Comparison of ENCODE assay signal across 1 cellular context in genomic region chr20:34516038-34516873, GRCh38.
TF ChIP-seq lines count a peak whose summit lies in the region.

Gene DYNLRB1, plus strand, starts transcription at chr20:34516422. Its CDS starts 37 bp downstream, at chr20:34516459.

TF ChIP-seq in HepG2, 621 proteins besides CTCF, POLR2A, EP300 and RAD21 (continued from another document and continues in another):
- TF ChIP-seq ERF (CRISPR knock-in tag; IDR thresholded peaks at IDR 0.05) (peak; percentile 99), CEBPB (IDR thresholded peaks at IDR 0.05; ENCODE audit: borderline replicate concordance, low read depth, low read length) (no peak), ZNF362 (CRISPR knock-in tag; IDR thresholded peaks at IDR 0.05; ENCODE audit: borderline replicate concordance) (peak; percentile 26; the same call in 1 of the 2 replicates), RELA (CRISPR knock-in tag; IDR thresholded peaks at IDR 0.05) (no peak; the same call in none of the 2 replicates), ZNF773 (CRISPR knock-in tag; IDR thresholded peaks at IDR 0.05; ENCODE audit: borderline replicate concordance) (0 out of 2 replicates have a peak, but pooled peaks have one; percentile 34), ZNF75D (CRISPR knock-in tag; IDR thresholded peaks at IDR 0.05; ENCODE audit: borderline replicate concordance) (peak; percentile 12; the same call in 1 of the 2 replicates), AHR (CRISPR knock-in tag; IDR thresholded peaks at IDR 0.05) (peak; percentile 91), MIER3 (CRISPR knock-in tag; IDR thresholded peaks at IDR 0.05; ENCODE audit: borderline replicate concordance) (peak; percentile 72), CSRNP2 (CRISPR knock-in tag; conservative IDR thresholded peaks at IDR 0.05; ENCODE audit: low read depth) (no peak), POGZ (CRISPR knock-in tag; IDR thresholded peaks at IDR 0.05) (peak; percentile 86), BATF2 (CRISPR knock-in tag; IDR thresholded peaks at IDR 0.05) (no peak), ZNF839 (CRISPR knock-in tag; IDR thresholded peaks at IDR 0.05; ENCODE audit: borderline replicate concordance) (no peak), GTF2F1 (IDR thresholded peaks at IDR 0.05; ENCODE audit: low read length) (0 out of 2 replicates have a peak, but pooled peaks have one; percentile 21), ZNF816 (CRISPR knock-in tag; IDR thresholded peaks at IDR 0.05; ENCODE audit: borderline replicate concordance) (peak; percentile 92), ZNF234 (CRISPR knock-in tag; conservative IDR thresholded peaks at IDR 0.05) (0 out of 2 replicates have a peak, but pooled peaks have one; percentile 39), SUZ12 (IDR thresholded peaks at IDR 0.05; ENCODE audit: low read depth, low read length) (no peak), ZNF235 (CRISPR knock-in tag; IDR thresholded peaks at IDR 0.05; ENCODE audit: borderline replicate concordance) (0 out of 2 replicates have a peak, but pooled peaks have one; percentile 59), SRY (CRISPR knock-in tag; IDR thresholded peaks at IDR 0.05) (peak; percentile 90; the same call in 1 of the 2 replicates), ZNF724P (CRISPR knock-in tag; IDR thresholded peaks at IDR 0.05; ENCODE audit: borderline replicate concordance) (no peak), RXRB (CRISPR knock-in tag; IDR thresholded peaks at IDR 0.05; ENCODE audit: borderline replicate concordance) (peak; percentile 55; the same call in 1 of the 2 replicates), MED8 (CRISPR knock-in tag; IDR thresholded peaks at IDR 0.05; ENCODE audit: insufficient replicate concordance) (no peak), ZNF292 (CRISPR knock-in tag; IDR thresholded peaks at IDR 0.05; ENCODE audit: borderline replicate concordance, low read depth) (no peak), PAF1 (CRISPR knock-in tag; IDR thresholded peaks at IDR 0.05) (peak; percentile 70; the same call in 1 of the 2 replicates), KLF6 (CRISPR knock-in tag; IDR thresholded peaks at IDR 0.05) (peak; percentile 97), BCL6 (CRISPR knock-in tag; IDR thresholded peaks at IDR 0.05) (peak; percentile 85), ATF6 (CRISPR knock-in tag; conservative IDR thresholded peaks at IDR 0.05) (peak; percentile 93), ZNF552 (CRISPR knock-in tag; IDR thresholded peaks at IDR 0.05; ENCODE audit: borderline replicate concordance) (peak; percentile 69), ZNF598 (CRISPR knock-in tag; IDR thresholded peaks at IDR 0.05; ENCODE audit: borderline replicate concordance) (peak; percentile 88; the same call in 1 of the 2 replicates)
- TF ChIP-seq, protein P1, sequence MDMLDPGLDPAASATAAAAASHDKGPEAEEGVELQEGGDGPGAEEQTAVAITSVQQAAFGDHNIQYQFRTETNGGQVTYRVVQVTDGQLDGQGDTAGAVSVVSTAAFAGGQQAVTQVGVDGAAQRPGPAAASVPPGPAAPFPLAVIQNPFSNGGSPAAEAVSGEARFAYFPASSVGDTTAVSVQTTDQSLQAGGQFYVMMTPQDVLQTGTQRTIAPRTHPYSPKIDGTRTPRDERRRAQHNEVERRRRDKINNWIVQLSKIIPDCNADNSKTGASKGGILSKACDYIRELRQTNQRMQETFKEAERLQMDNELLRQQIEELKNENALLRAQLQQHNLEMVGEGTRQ (IDR thresholded peaks at IDR 0.05; ENCODE audit: low read depth, low read length) = no peak
- TF ChIP-seq, protein P1 (CRISPR knock-in tag; IDR thresholded peaks at IDR 0.05; ENCODE audit: borderline replicate concordance) = no peak
- TF ChIP-seq, protein P2, sequence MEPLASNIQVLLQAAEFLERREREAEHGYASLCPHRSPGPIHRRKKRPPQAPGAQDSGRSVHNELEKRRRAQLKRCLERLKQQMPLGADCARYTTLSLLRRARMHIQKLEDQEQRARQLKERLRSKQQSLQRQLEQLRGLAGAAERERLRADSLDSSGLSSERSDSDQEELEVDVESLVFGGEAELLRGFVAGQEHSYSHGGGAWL (CRISPR knock-in tag; IDR thresholded peaks at IDR 0.05) = peak; percentile 95
- TF ChIP-seq, protein P3, sequence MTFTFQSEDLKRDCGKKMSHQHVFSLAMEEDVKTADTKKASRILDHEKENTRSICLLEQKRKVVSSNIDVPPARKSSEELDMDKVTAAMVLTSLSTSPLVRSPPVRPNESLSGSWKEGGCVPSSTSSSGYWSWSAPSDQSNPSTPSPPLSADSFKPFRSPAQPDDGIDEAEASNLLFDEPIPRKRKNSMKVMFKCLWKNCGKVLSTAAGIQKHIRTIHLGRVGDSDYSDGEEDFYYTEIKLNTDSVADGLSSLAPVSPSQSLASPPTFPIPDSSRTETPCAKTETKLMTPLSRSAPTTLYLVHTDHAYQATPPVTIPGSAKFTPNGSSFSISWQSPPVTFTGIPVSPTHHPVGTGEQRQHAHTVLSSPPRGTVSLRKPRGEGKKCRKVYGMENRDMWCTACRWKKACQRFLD (CRISPR knock-in tag; IDR thresholded peaks at IDR 0.05; ENCODE audit: borderline replicate concordance) = peak; percentile 84; the same call in 1 of the 2 replicates
- TF ChIP-seq, protein P4, sequence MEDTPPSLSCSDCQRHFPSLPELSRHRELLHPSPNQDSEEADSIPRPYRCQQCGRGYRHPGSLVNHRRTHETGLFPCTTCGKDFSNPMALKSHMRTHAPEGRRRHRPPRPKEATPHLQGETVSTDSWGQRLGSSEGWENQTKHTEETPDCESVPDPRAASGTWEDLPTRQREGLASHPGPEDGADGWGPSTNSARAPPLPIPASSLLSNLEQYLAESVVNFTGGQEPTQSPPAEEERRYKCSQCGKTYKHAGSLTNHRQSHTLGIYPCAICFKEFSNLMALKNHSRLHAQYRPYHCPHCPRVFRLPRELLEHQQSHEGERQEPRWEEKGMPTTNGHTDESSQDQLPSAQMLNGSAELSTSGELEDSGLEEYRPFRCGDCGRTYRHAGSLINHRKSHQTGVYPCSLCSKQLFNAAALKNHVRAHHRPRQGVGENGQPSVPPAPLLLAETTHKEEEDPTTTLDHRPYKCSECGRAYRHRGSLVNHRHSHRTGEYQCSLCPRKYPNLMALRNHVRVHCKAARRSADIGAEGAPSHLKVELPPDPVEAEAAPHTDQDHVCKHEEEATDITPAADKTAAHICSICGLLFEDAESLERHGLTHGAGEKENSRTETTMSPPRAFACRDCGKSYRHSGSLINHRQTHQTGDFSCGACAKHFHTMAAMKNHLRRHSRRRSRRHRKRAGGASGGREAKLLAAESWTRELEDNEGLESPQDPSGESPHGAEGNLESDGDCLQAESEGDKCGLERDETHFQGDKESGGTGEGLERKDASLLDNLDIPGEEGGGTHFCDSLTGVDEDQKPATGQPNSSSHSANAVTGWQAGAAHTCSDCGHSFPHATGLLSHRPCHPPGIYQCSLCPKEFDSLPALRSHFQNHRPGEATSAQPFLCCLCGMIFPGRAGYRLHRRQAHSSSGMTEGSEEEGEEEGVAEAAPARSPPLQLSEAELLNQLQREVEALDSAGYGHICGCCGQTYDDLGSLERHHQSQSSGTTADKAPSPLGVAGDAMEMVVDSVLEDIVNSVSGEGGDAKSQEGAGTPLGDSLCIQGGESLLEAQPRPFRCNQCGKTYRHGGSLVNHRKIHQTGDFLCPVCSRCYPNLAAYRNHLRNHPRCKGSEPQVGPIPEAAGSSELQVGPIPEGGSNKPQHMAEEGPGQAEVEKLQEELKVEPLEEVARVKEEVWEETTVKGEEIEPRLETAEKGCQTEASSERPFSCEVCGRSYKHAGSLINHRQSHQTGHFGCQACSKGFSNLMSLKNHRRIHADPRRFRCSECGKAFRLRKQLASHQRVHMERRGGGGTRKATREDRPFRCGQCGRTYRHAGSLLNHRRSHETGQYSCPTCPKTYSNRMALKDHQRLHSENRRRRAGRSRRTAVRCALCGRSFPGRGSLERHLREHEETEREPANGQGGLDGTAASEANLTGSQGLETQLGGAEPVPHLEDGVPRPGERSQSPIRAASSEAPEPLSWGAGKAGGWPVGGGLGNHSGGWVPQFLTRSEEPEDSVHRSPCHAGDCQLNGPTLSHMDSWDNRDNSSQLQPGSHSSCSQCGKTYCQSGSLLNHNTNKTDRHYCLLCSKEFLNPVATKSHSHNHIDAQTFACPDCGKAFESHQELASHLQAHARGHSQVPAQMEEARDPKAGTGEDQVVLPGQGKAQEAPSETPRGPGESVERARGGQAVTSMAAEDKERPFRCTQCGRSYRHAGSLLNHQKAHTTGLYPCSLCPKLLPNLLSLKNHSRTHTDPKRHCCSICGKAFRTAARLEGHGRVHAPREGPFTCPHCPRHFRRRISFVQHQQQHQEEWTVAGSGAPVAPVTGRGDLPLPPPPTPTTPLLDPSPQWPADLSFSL (CRISPR knock-in tag; IDR thresholded peaks at IDR 0.05) = no peak
- TF ChIP-seq, protein P5, sequence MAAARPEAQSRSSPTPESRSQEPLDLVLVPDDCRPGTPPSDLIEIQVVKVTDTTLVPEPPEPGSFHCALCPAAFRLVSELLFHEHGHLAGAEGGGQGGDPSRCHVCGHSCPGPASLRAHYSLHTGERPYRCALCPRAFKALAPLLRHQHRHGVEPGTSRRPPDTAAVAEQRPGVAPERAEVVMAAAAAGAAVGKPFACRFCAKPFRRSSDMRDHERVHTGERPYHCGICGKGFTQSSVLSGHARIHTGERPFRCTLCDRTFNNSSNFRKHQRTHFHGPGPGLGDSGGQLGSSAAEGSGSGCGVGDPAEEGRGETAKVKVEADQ (CRISPR knock-in tag; IDR thresholded peaks at IDR 0.05; ENCODE audit: borderline replicate concordance) = no peak
